In genomic region chr1:19648689-19649088, GRCh38 we compare ENCODE assay signal across 1 cellular context.
TF ChIP-seq lines count a peak whose summit lies in the region.

No MANE protein-coding gene starts in this region.

TF ChIP-seq in GM12878, 131 proteins besides CTCF, POLR2A, EP300 and RAD21 (continued from another document):
- TF ChIP-seq, protein P1, sequence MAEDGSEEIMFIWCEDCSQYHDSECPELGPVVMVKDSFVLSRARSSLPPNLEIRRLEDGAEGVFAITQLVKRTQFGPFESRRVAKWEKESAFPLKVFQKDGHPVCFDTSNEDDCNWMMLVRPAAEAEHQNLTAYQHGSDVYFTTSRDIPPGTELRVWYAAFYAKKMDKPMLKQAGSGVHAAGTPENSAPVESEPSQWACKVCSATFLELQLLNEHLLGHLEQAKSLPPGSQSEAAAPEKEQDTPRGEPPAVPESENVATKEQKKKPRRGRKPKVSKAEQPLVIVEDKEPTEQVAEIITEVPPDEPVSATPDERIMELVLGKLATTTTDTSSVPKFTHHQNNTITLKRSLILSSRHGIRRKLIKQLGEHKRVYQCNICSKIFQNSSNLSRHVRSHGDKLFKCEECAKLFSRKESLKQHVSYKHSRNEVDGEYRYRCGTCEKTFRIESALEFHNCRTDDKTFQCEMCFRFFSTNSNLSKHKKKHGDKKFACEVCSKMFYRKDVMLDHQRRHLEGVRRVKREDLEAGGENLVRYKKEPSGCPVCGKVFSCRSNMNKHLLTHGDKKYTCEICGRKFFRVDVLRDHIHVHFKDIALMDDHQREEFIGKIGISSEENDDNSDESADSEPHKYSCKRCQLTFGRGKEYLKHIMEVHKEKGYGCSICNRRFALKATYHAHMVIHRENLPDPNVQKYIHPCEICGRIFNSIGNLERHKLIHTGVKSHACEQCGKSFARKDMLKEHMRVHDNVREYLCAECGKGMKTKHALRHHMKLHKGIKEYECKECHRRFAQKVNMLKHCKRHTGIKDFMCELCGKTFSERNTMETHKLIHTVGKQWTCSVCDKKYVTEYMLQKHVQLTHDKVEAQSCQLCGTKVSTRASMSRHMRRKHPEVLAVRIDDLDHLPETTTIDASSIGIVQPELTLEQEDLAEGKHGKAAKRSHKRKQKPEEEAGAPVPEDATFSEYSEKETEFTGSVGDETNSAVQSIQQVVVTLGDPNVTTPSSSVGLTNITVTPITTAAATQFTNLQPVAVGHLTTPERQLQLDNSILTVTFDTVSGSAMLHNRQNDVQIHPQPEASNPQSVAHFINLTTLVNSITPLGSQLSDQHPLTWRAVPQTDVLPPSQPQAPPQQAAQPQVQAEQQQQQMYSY (CRISPR knock-in tag; IDR thresholded peaks at IDR 0.05): no peak
- TF ChIP-seq MEF2B (IDR thresholded peaks at IDR 0.05; ENCODE audit: partially characterized antibody, poor library complexity, severe bottlenecking): no peak
